20 cellular contexts compared by ENCODE assay signal in the genomic region with DNA sequence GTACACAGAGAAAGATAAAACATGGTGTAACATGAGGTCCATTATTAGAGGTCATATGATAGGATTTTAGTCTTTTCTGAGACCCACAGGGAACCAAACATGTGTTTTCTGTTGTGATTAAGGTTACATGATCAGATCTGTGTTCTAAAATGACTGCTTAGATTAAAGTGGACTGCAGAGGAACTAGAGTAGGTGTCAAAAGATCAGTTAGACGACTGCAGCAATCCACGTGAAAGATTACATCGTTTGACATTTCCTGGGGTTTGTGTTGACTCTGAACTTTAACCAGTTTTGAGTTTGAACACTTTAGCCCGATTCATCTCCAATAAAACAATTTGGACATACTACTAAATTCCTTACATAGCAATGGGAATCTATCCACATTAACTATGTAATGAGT. TPM values are rescaled to one million over a fixed set of nuclear protein-coding genes. Genes with fewer than 3 reads are reported as not detected.
A peak's percentile ranks its signal among the peaks of the same experiment; 100 is the strongest.
DNase-seq lines count a peak whose midpoint lies in the region; TF ChIP-seq lines count a peak whose summit lies in the region.
"Had no signal": no experiment of that assay in that cellular context is flagged by ENCODE, and none has a peak within 500 bp of the region (broad histone marks: within the 10 kb centered on the region; RNA-seq: fewer than 3 reads in every experiment).

No MANE protein-coding gene starts in this region.

- no peaks in the 10 kb centered on the region for H3K9me3 Mint-ChIP-seq in activated naive CD4-positive, alpha-beta T cell treated with anti-CD3 and anti-CD28 coated beads, Interleukin-2, amount 50 U/mL, for 24 hours
- no peaks in the 10 kb centered on the region for H3K9me3 Mint-ChIP-seq in activated T-helper 1 cell treated with anti-CD3 and anti-CD28 coated beads, Interleukin-12 subunit alpha, Interleukin-12 subunit beta, Interleukin-2, Interleukin-4 antibody, amounts not matched to agents 30 ng/mL and 10 ng/mL and 1 ng/mL, durations not matched to agents 14 hours and 24 hours and 36 hours
- H3K9me3 Mint-ChIP-seq in progenitor cell of endocrine pancreas (ENCODE audit: low read depth) = no peaks in the 10 kb centered on the region
- H3K9me3 Mint-ChIP-seq: CD14-positive monocyte, H9, IgD-negative memory B cell had no signal

- no peak overlapping the region for H3K4me3 ChIP-seq in Karpas-422 (ENCODE audit: low read length)
- H3K4me3 ChIP-seq: SJCRH30 had no signal

- H2AFZ ChIP-seq in Karpas-422 (ENCODE audit: low read length) = no peak overlapping the region

- H3K9ac ChIP-seq in Karpas-422 (ENCODE audit: low read length) = no peak overlapping the region

- no peaks in the 10 kb centered on the region for H3K9me2 ChIP-seq in Karpas-422 (replicated peaks; ENCODE audit: insufficient read depth, low read length)

- peaks cover 32% of the 10 kb centered on the region for H3K36me3 ChIP-seq in Karpas-422 (ENCODE audit: insufficient read depth, low read length)

- peaks cover 11% of the 10 kb centered on the region for H3K36me3 Mint-ChIP-seq in activated naive CD4-positive, alpha-beta T cell treated with anti-CD3 and anti-CD28 coated beads, Interleukin-2, amount 50 U/mL, for 24 hours
- peaks cover 24% of the 10 kb centered on the region for H3K36me3 Mint-ChIP-seq in activated T-helper 1 cell treated with anti-CD3 and anti-CD28 coated beads, Interleukin-12 subunit alpha, Interleukin-12 subunit beta, Interleukin-2, Interleukin-4 antibody, amounts not matched to agents 30 ng/mL and 10 ng/mL and 1 ng/mL, durations not matched to agents 14 hours and 24 hours and 36 hours (ENCODE audit: low read depth)
- peaks cover 6% of the 10 kb centered on the region for H3K36me3 Mint-ChIP-seq in progenitor cell of endocrine pancreas (ENCODE audit: insufficient read depth)

- no peaks in the 10 kb centered on the region for H3K9me3 ChIP-seq in Karpas-422 (ENCODE audit: low read length)
- H3K9me3 ChIP-seq: SJCRH30 had no signal

- H3K27me3 Mint-ChIP-seq in activated naive CD4-positive, alpha-beta T cell treated with anti-CD3 and anti-CD28 coated beads, Interleukin-2, amount 50 U/mL, for 24 hours = no peaks in the 10 kb centered on the region
- no peaks in the 10 kb centered on the region for H3K27me3 Mint-ChIP-seq in activated T-helper 1 cell treated with anti-CD3 and anti-CD28 coated beads, Interleukin-12 subunit alpha, Interleukin-12 subunit beta, Interleukin-2, Interleukin-4 antibody, amounts not matched to agents 30 ng/mL and 10 ng/mL and 1 ng/mL, durations not matched to agents 14 hours and 24 hours and 36 hours (ENCODE audit: insufficient read depth)
- H3K27me3 Mint-ChIP-seq in progenitor cell of endocrine pancreas = no peaks in the 10 kb centered on the region
- H3K27me3 Mint-ChIP-seq: IgD-negative memory B cell had no signal

- no peaks in the 10 kb centered on the region for H4K20me1 ChIP-seq in Karpas-422 (ENCODE audit: insufficient read depth, low read depth, low read length)

- no peak for DNase-seq in activated naive CD4-positive, alpha-beta T cell treated with anti-CD3 and anti-CD28 coated beads, Interleukin-2, amount 50 U/mL, for 16 hours
- DNase-seq in Karpas-422 (no peak), progenitor cell of endocrine pancreas (ENCODE audit: low spot score, unreplicated experiment) (no peak), EL (no peak), NOMO-1 treated with DMSO at 0.1 percent for 48 hours (lab: John Stamatoyannopoulos, UW; ENCODE audit: unreplicated experiment) (no peak)
- no peak for DNase-seq in activated T-helper 1 cell treated with anti-CD3 and anti-CD28 coated beads, Interleukin-12 subunit alpha, Interleukin-12 subunit beta, Interleukin-2, Interleukin-4 antibody, amounts not matched to agents 30 ng/mL and 10 ng/mL and 1 ng/mL, durations not matched to agents 14 hours and 24 hours and 36 hours (ENCODE audit: low spot score)
- DNase-seq: ACHN, AML-193, COR-L47, H9, NCI-H1417 treated with DMSO at 0.1 percent for 48 hours, NCI-H2029, NCI-H2171 treated with DMSO at 0.1 percent for 48 hours, NCI-H748 treated with DMSO at 0.1 percent for 48 hours, PC-3, SJCRH30 had no signal

- TF ChIP-seq CTCF in progenitor cell of endocrine pancreas (IDR thresholded peaks at IDR 0.05; ENCODE audit: unreplicated experiment) = no peak

- peak overlapping the region; percentile 79 for H3K27ac Mint-ChIP-seq in activated naive CD4-positive, alpha-beta T cell treated with anti-CD3 and anti-CD28 coated beads, Interleukin-2, amount 50 U/mL, for 24 hours
- H3K27ac Mint-ChIP-seq in activated T-helper 1 cell treated with anti-CD3 and anti-CD28 coated beads, Interleukin-12 subunit alpha, Interleukin-12 subunit beta, Interleukin-2, Interleukin-4 antibody, amounts not matched to agents 30 ng/mL and 10 ng/mL and 1 ng/mL, durations not matched to agents 14 hours and 24 hours and 36 hours = peak overlapping the region; percentile 43
- peak overlapping the region; percentile 50 for H3K27ac Mint-ChIP-seq in progenitor cell of endocrine pancreas
- H3K27ac Mint-ChIP-seq: CD14-positive monocyte, H9, IgD-negative memory B cell had no signal

- peaks cover 25% of the 10 kb centered on the region for H3K4me1 ChIP-seq in Karpas-422 (ENCODE audit: low read length)

- intact Hi-C loops in activated T-helper 1 cell treated with anti-CD3 and anti-CD28 coated beads, Interleukin-12 subunit alpha, Interleukin-12 subunit beta, Interleukin-2, Interleukin-4 antibody, amounts not matched to agents 30 ng/mL and 10 ng/mL and 1 ng/mL, durations not matched to agents 14 hours and 24 hours and 36 hours (cut with micrococcal nuclease) = no loop called here

- H3K4me3 Mint-ChIP-seq in activated naive CD4-positive, alpha-beta T cell treated with anti-CD3 and anti-CD28 coated beads, Interleukin-2, amount 50 U/mL, for 24 hours = no peak overlapping the region
- H3K4me3 Mint-ChIP-seq in activated T-helper 1 cell treated with anti-CD3 and anti-CD28 coated beads, Interleukin-12 subunit alpha, Interleukin-12 subunit beta, Interleukin-2, Interleukin-4 antibody, amounts not matched to agents 30 ng/mL and 10 ng/mL and 1 ng/mL, durations not matched to agents 14 hours and 24 hours and 36 hours = no peak overlapping the region
- no peak overlapping the region for H3K4me3 Mint-ChIP-seq in progenitor cell of endocrine pancreas (ENCODE audit: low read depth)
- H3K4me3 Mint-ChIP-seq: CD14-positive monocyte, H9 had no signal

- no peak overlapping the region for H3K4me2 ChIP-seq in Karpas-422 (ENCODE audit: low read depth, low read length, poor library complexity, severe bottlenecking)

- no peaks in the 10 kb centered on the region for H3K27me3 ChIP-seq in Karpas-422 (ENCODE audit: low read length)
- H3K27me3 ChIP-seq: SJCRH30 had no signal

- peaks cover 53% of the 10 kb centered on the region for H3K4me1 Mint-ChIP-seq in activated naive CD4-positive, alpha-beta T cell treated with anti-CD3 and anti-CD28 coated beads, Interleukin-2, amount 50 U/mL, for 24 hours
- peaks cover 54% of the 10 kb centered on the region for H3K4me1 Mint-ChIP-seq in activated T-helper 1 cell treated with anti-CD3 and anti-CD28 coated beads, Interleukin-12 subunit alpha, Interleukin-12 subunit beta, Interleukin-2, Interleukin-4 antibody, amounts not matched to agents 30 ng/mL and 10 ng/mL and 1 ng/mL, durations not matched to agents 14 hours and 24 hours and 36 hours (ENCODE audit: low read depth)
- peaks cover 9% of the 10 kb centered on the region for H3K4me1 Mint-ChIP-seq in progenitor cell of endocrine pancreas (ENCODE audit: low read depth)

- peak overlapping the region; percentile 38; the same call in 1 of the 2 replicates for H3K27ac ChIP-seq in Karpas-422 (ENCODE audit: low read length)
- H3K27ac ChIP-seq: RWPE1, SJCRH30 had no signal

- peaks cover 100% of the 10 kb centered on the region for H3K79me2 ChIP-seq in Karpas-422 (ENCODE audit: low read length)

RNA-seq across cellular contexts. Expression of a gene that starts 5.1 kb away (rescaled TPM):
- 45.8 and 54.0 TPM in 2 replicates for total RNA-seq in Karpas-422 (2014; rRNA removed; shearing (Covaris generic); ENCODE audit: low replicate concordance)
- 106 and 111 TPM in 2 replicates for total RNA-seq in activated T-helper 1 cell treated with anti-CD3 and anti-CD28 coated beads, Interleukin-12 subunit alpha, Interleukin-12 subunit beta, Interleukin-2, Interleukin-4 antibody, amounts not matched to agents 30 ng/mL and 10 ng/mL and 1 ng/mL, durations not matched to agents 14 hours and 24 hours and 36 hours
- total RNA-seq in progenitor cell of endocrine pancreas = 53.5 and 55.4 TPM in 2 replicates

RNA-seq across cellular contexts. Expression of a gene that starts 6.0 kb away (rescaled TPM):
- 138 and 197 TPM in 2 replicates for total RNA-seq in Karpas-422 (2014; rRNA removed; shearing (Covaris generic); ENCODE audit: low replicate concordance)
- total RNA-seq in activated T-helper 1 cell treated with anti-CD3 and anti-CD28 coated beads, Interleukin-12 subunit alpha, Interleukin-12 subunit beta, Interleukin-2, Interleukin-4 antibody, amounts not matched to agents 30 ng/mL and 10 ng/mL and 1 ng/mL, durations not matched to agents 14 hours and 24 hours and 36 hours = 63.7 and 70.0 TPM in 2 replicates
- total RNA-seq in progenitor cell of endocrine pancreas = 52.5 and 61.3 TPM in 2 replicates

RNA-seq across cellular contexts. Expression of a gene that starts 37.9 kb away (rescaled TPM):
- total RNA-seq in Karpas-422 (2014; rRNA removed; shearing (Covaris generic); ENCODE audit: low replicate concordance) = 5.3 and 7.1 TPM in 2 replicates
- 4.3 and 5.6 TPM in 2 replicates for total RNA-seq in activated T-helper 1 cell treated with anti-CD3 and anti-CD28 coated beads, Interleukin-12 subunit alpha, Interleukin-12 subunit beta, Interleukin-2, Interleukin-4 antibody, amounts not matched to agents 30 ng/mL and 10 ng/mL and 1 ng/mL, durations not matched to agents 14 hours and 24 hours and 36 hours
- 6.6 and 7.5 TPM in 2 replicates for total RNA-seq in progenitor cell of endocrine pancreas

RNA-seq across cellular contexts. Expression of a gene that starts 52.9 kb away (rescaled TPM):
- 3.8 and 10.5 TPM in 2 replicates for total RNA-seq in Karpas-422 (2014; rRNA removed; shearing (Covaris generic); ENCODE audit: low replicate concordance)
- not detected in 2 replicates for total RNA-seq in activated T-helper 1 cell treated with anti-CD3 and anti-CD28 coated beads, Interleukin-12 subunit alpha, Interleukin-12 subunit beta, Interleukin-2, Interleukin-4 antibody, amounts not matched to agents 30 ng/mL and 10 ng/mL and 1 ng/mL, durations not matched to agents 14 hours and 24 hours and 36 hours
- not detected in 2 replicates for total RNA-seq in progenitor cell of endocrine pancreas
- total RNA-seq: H9, PC-3, SJCRH30 had no signal
